In genomic region chr17:1377334-1377733, GRCh38 we compare ENCODE assay signal across 1 cellular context.
TF ChIP-seq lines count a peak whose summit lies in the region.

No MANE protein-coding gene starts in this region.

TF ChIP-seq in SK-N-SH, 30 proteins besides CTCF, POLR2A, EP300 and RAD21 (continued from another document):
- TF ChIP-seq REST (IDR thresholded peaks at IDR 0.05; ENCODE audit: low read depth, low read length) (no peak), RXRA (IDR thresholded peaks at IDR 0.05; ENCODE audit: borderline replicate concordance, low read depth) (no peak), SMC3 (IDR thresholded peaks at IDR 0.05; ENCODE audit: low read depth, low read length) (no peak), YY1 (IDR thresholded peaks at IDR 0.05; ENCODE audit: low read depth) (no peak), JUND (IDR thresholded peaks at IDR 0.05) (no peak), USF1 (IDR thresholded peaks at IDR 0.05; ENCODE audit: borderline replicate concordance, low read depth) (no peak), ELF1 (IDR thresholded peaks at IDR 0.05) (no peak), MAX (IDR thresholded peaks at IDR 0.05; ENCODE audit: low read depth) (no peak), EZH2phosphoT487 (IDR thresholded peaks at IDR 0.05; ENCODE audit: borderline replicate concordance, low read depth) (no peak), TCF12 (IDR thresholded peaks at IDR 0.05) (no peak), PBX3 (IDR thresholded peaks at IDR 0.05) (no peak), FOSL2 (IDR thresholded peaks at IDR 0.05; ENCODE audit: borderline replicate concordance, low read depth) (no peak), FOXJ3 (CRISPR knock-in tag; IDR thresholded peaks at IDR 0.05) (no peak), TAF1 (IDR thresholded peaks at IDR 0.05; ENCODE audit: borderline replicate concordance, low read depth, low read length) (no peak), NFIC (IDR thresholded peaks at IDR 0.05; ENCODE audit: borderline replicate concordance) (no peak), NRF1 (IDR thresholded peaks at IDR 0.05; ENCODE audit: low read depth, low read length) (no peak)
